8 cellular contexts compared by ENCODE assay signal in the genomic region with DNA sequence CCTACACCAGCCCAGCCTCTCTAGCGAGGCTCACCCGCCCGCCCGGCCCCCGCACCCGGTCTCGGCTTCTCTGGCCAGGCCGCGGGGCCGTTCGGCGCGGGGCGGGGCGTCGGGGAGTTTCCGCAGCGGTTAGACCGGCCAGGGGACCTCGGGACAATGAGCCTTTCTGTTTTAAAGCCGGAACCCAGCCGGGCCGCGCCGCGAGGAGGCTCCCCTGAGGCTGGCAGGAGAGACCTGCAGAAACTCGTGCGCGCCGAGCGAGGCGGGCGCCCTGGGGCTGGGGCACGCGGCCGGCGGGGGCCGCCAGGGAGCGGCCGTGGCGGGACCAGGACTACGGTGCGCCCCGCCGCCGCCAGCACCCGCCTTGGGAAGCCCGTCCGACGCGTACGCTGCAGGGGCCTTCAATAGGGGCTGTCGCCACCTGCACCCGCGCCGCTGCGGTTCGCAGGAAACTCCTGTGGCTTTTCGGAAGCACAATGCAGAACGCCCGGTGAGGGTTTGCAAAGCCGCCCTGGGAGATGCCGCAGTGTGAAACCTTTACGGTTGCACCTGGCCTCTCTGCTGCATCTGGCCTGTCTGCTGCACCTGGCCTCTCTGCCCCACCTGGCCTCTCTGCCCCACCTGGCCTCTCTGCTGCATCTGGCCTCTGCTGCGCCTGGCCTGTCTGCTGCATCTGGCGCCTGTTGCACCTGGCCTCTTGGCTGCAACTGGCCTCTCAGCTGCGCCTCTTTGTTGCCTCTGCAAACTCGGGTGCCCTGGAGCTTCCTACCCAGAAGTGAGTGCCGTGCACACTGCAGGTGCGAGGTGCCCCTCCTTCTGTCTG.
DNase-seq lines count a peak whose midpoint lies in the region; ATAC-seq and TF ChIP-seq lines count a peak whose summit lies in the region.

No MANE protein-coding gene starts in this region.

- H4K20me1 ChIP-seq in BLaER1 treated with 17β-estradiol and CSF1 and Interleukin-3, amounts not matched to agents 10 nM and 100 nM, result no peaks in the 10 kb centered on the region

- H3K27me3 Mint-ChIP-seq in activated T-helper 2 cell treated with anti-CD3 and anti-CD28 coated beads, Interferon-gamma antibody, Interleukin-2, Interleukin-4, amounts not matched to agents 10 μg/mL and 5 μg/mL and 100 μg/mL, durations not matched to agents 14 hours and 24 hours and 36 hours (ENCODE audit: low read depth), result peaks cover 31% of the 10 kb centered on the region

- intact Hi-C loops in activated T-helper 2 cell treated with anti-CD3 and anti-CD28 coated beads, Interferon-gamma antibody, Interleukin-2, Interleukin-4, amounts not matched to agents 10 μg/mL and 5 μg/mL and 100 μg/mL, durations not matched to agents 14 hours and 24 hours and 36 hours (cut with micrococcal nuclease), result loop anchor here (5.0 to 10.0 kb wide), 4 partner anchors 66 to 278 kb away; a partner anchor contains a TSS

- 0 to 39% methylated on average over 4 to 7 of the region's 70 CpGs for WGBS in gastroesophageal sphincter (ENCODE audit: low coverage in 1 of 2), 2 donors
- 8% methylated on average over 70 of the region's 70 CpGs for WGBS in urinary bladder

- H3K27me3 ChIP-seq in BLaER1 treated with 17β-estradiol and CSF1 and Interleukin-3, amounts not matched to agents 10 nM and 100 nM, result peaks cover 0 to 8% (median 0%) of the 10 kb centered on the region in 11 experiments; a peak in 7 of 22 replicates
- H3K27me3 ChIP-seq in gastroesophageal sphincter (no peaks in the 10 kb centered on the region), neutrophil (peaks cover 18% of the 10 kb centered on the region)

- peaks cover 3% of the 10 kb centered on the region for H3K9me3 Mint-ChIP-seq in activated T-helper 2 cell treated with anti-CD3 and anti-CD28 coated beads, Interferon-gamma antibody, Interleukin-2, Interleukin-4, amounts not matched to agents 10 μg/mL and 5 μg/mL and 100 μg/mL, durations not matched to agents 14 hours and 24 hours and 36 hours

- DNase-seq in NOMO-1 treated with dmso at 0.1 percent for 144 hours (lab: John Stamatoyannopoulos, UW; ENCODE audit: unreplicated experiment), result peak; percentile 18
- peak; percentile 37 for DNase-seq in activated T-helper 2 cell treated with anti-CD3 and anti-CD28 coated beads, Interferon-gamma antibody, Interleukin-2, Interleukin-4, amounts not matched to agents 10 μg/mL and 5 μg/mL and 100 μg/mL, durations not matched to agents 14 hours and 24 hours and 36 hours (ENCODE audit: low spot score)

- H3K4me3 ChIP-seq in BLaER1 treated with 17β-estradiol and CSF1 and Interleukin-3, amounts not matched to agents 10 nM and 100 nM, result peak overlapping the region; percentile 47 to 72 (median 61)
- H3K4me3 ChIP-seq in gastroesophageal sphincter, result peak overlapping the region; percentile 40 to 59
- peak overlapping the region; percentile 62 to 66 for H3K4me3 ChIP-seq in neutrophil (ENCODE audit: low read depth in 1 of 2, low read length in 1 of 2)
- H3K4me3 ChIP-seq in urinary bladder (ENCODE audit: low read depth, low read length), result peak overlapping the region; percentile 56

- H3K9ac ChIP-seq in BLaER1 treated with 17β-estradiol and CSF1 and Interleukin-3, amounts not matched to agents 10 nM and 100 nM, result peak overlapping the region; percentile 58 to 76 (median 74)

- no peak for TF ChIP-seq POLR2A in gastroesophageal sphincter (IDR thresholded peaks at IDR 0.05)

- H3K4me1 Mint-ChIP-seq in activated T-helper 2 cell treated with anti-CD3 and anti-CD28 coated beads, Interferon-gamma antibody, Interleukin-2, Interleukin-4, amounts not matched to agents 10 μg/mL and 5 μg/mL and 100 μg/mL, durations not matched to agents 14 hours and 24 hours and 36 hours (ENCODE audit: low read depth), result peaks cover 9% of the 10 kb centered on the region

- H3K36me3 Mint-ChIP-seq in activated T-helper 2 cell treated with anti-CD3 and anti-CD28 coated beads, Interferon-gamma antibody, Interleukin-2, Interleukin-4, amounts not matched to agents 10 μg/mL and 5 μg/mL and 100 μg/mL, durations not matched to agents 14 hours and 24 hours and 36 hours (ENCODE audit: low read depth), result no peaks in the 10 kb centered on the region

- H3K36me3 ChIP-seq in BLaER1 treated with 17β-estradiol and CSF1 and Interleukin-3, amounts not matched to agents 10 nM and 100 nM, result no peaks in the 10 kb centered on the region
- H3K36me3 ChIP-seq in gastroesophageal sphincter (no peaks in the 10 kb centered on the region), neutrophil (no peaks in the 10 kb centered on the region), urinary bladder (ENCODE audit: insufficient read depth) (no peaks in the 10 kb centered on the region)

- no peak overlapping the region for H3K27ac Mint-ChIP-seq in activated T-helper 2 cell treated with anti-CD3 and anti-CD28 coated beads, Interferon-gamma antibody, Interleukin-2, Interleukin-4, amounts not matched to agents 10 μg/mL and 5 μg/mL and 100 μg/mL, durations not matched to agents 14 hours and 24 hours and 36 hours

- ATAC-seq in GM19351 (IDR thresholded peaks at IDR 0.05; ENCODE audit: unreplicated experiment), result peak; percentile 69
- ATAC-seq in HG03442 (IDR thresholded peaks at IDR 0.05; ENCODE audit: unreplicated experiment), result peak; percentile 64
- peak; percentile 70 for ATAC-seq in gastroesophageal sphincter

- peak overlapping the region in 9 of 11 experiments; percentile 53 to 78 (median 67); a peak in 17 of 22 replicates for H3K27ac ChIP-seq in BLaER1 treated with 17β-estradiol and CSF1 and Interleukin-3, amounts not matched to agents 10 nM and 100 nM
- H3K27ac ChIP-seq in gastroesophageal sphincter, result peak overlapping the region in 2 of 4 donors; percentile 20 to 63
- peak overlapping the region; percentile 68 for H3K27ac ChIP-seq in neutrophil
- H3K27ac ChIP-seq in urinary bladder (ENCODE audit: low read depth), result no peak overlapping the region

- TF ChIP-seq EP300 in gastroesophageal sphincter (IDR thresholded peaks at IDR 0.05), result no peak

- peaks cover 9 to 41% (median 18%) of the 10 kb centered on the region in 11 experiments; a peak in 20 of 22 replicates for H3K9me3 ChIP-seq in BLaER1 treated with 17β-estradiol and CSF1 and Interleukin-3, amounts not matched to agents 10 nM and 100 nM (replicated peaks in 1 of 11)
- no peaks in the 10 kb centered on the region for H3K9me3 ChIP-seq in gastroesophageal sphincter
- H3K9me3 ChIP-seq in neutrophil, result no peaks in the 10 kb centered on the region

- peak overlapping the region; percentile 80 for H3K4me3 Mint-ChIP-seq in activated T-helper 2 cell treated with anti-CD3 and anti-CD28 coated beads, Interferon-gamma antibody, Interleukin-2, Interleukin-4, amounts not matched to agents 10 μg/mL and 5 μg/mL and 100 μg/mL, durations not matched to agents 14 hours and 24 hours and 36 hours (ENCODE audit: low read depth)

- peak overlapping the region; percentile 72 to 99 (median 95) for H3K4me2 ChIP-seq in BLaER1 treated with 17β-estradiol and CSF1 and Interleukin-3, amounts not matched to agents 10 nM and 100 nM

- H3K4me1 ChIP-seq in BLaER1 treated with 17β-estradiol and CSF1 and Interleukin-3, amounts not matched to agents 10 nM and 100 nM, result peaks cover 5 to 17% (median 9%) of the 10 kb centered on the region in 10 experiments; a peak in 17 of 20 replicates
- H3K4me1 ChIP-seq in gastroesophageal sphincter (peaks cover 0 to 11% (median 0%) of the 10 kb centered on the region in 3 donors), neutrophil (ENCODE audit: control insufficient read depth in 1 of 2, insufficient read depth in 1 of 2, low read depth in 1 of 2, low read length in 1 of 2) (peaks cover 14 to 17% of the 10 kb centered on the region in 2 experiments), urinary bladder (ENCODE audit: insufficient read depth) (no peaks in the 10 kb centered on the region)

- peak in 1 of 4 experiments; percentile 19 for TF ChIP-seq CTCF in gastroesophageal sphincter (IDR thresholded peaks at IDR 0.05)
- no peak for TF ChIP-seq CTCF in neutrophil (IDR thresholded peaks at IDR 0.05)
